Comparison of ENCODE assay signal across 8 cellular contexts in genomic region chr7:150369740-150370501, GRCh38. TPM values are rescaled to one million over a fixed set of nuclear protein-coding genes. Genes with fewer than 3 reads are reported as not detected.
DNase-seq lines count a peak whose midpoint lies in the region; ATAC-seq and TF ChIP-seq lines count a peak whose summit lies in the region.

No MANE protein-coding gene starts in this region.

- H3K4me1 ChIP-seq in SJSA1 (replicated peaks): peaks cover 25% of the 10 kb centered on the region
- peaks cover 32 to 33% of the 10 kb centered on the region in 2 donors for H3K4me1 ChIP-seq in gastrocnemius medialis

- H3K27ac ChIP-seq in SJSA1: peak overlapping the region; percentile 89; the same call in 1 of the 2 replicates
- H3K27ac ChIP-seq in gastrocnemius medialis: peak overlapping the region; percentile 98 to 100 (median 100)

- in situ Hi-C loops in gastrocnemius medialis (cut with MboI; ENCODE audit: low sequenced_read_pairs in 4 of 4): no loop called here

- H3K27me3 ChIP-seq in SJSA1 (replicated peaks) (no peaks in the 10 kb centered on the region), gastrocnemius medialis (no peaks in the 10 kb centered on the region)

- H3K9me3 ChIP-seq in SJSA1 (replicated peaks) (no peaks in the 10 kb centered on the region), gastrocnemius medialis (no peaks in the 10 kb centered on the region)

- DNase-seq in SJSA1 (ENCODE audit: low read depth in 1 of 2, low spot score in 2 of 2) (no peak), fibroblast of pulmonary artery (ENCODE audit: low read depth) (no peak), gastrocnemius medialis (no peak), NOMO-1 treated with DMSO at 0.1 percent for 48 hours (lab: John Stamatoyannopoulos, UW; ENCODE audit: unreplicated experiment) (no peak), NCI-H82 treated with DMSO at 0.1 percent for 48 hours (lab: John Stamatoyannopoulos, UW; ENCODE audit: unreplicated experiment) (no peak), GF-D8 (lab: John Stamatoyannopoulos, UW) (no peak)

- peak; percentile 0 for ATAC-seq in GM18873 (IDR thresholded peaks at IDR 0.05; ENCODE audit: low FRiP score, unreplicated experiment)
- no peak for ATAC-seq in gastrocnemius medialis
- no peak for ATAC-seq in GM19328 (IDR thresholded peaks at IDR 0.05; ENCODE audit: unreplicated experiment)

- intact Hi-C loops in gastrocnemius medialis (cut with DNase I; ENCODE audit: low total_unique reads): loop anchor here (1.0 to 10.0 kb wide), 3 partner anchors 7 to 1485 kb away; partner anchors contain the start of genes EZH2 and SMARCD3

- TF ChIP-seq CTCF in fibroblast of pulmonary artery (IDR thresholded peaks at IDR 0.05; ENCODE audit: low read length, missing control alignments) (no peak), gastrocnemius medialis (IDR thresholded peaks at IDR 0.05 in 4 of 5, conservative IDR thresholded peaks at IDR 0.05 in 1 of 5) (no peak)

- H3K36me3 ChIP-seq in SJSA1: peaks cover 60% of the 10 kb centered on the region
- H3K36me3 ChIP-seq in gastrocnemius medialis: peaks cover 0 to 21% of the 10 kb centered on the region in 2 donors

- peak overlapping the region; percentile 93 for H3K4me3 ChIP-seq in SJSA1
- H3K4me3 ChIP-seq in fibroblast of pulmonary artery (replicated peaks; ENCODE audit: low read depth, low read length): peak overlapping the region; percentile 86
- H3K4me3 ChIP-seq in gastrocnemius medialis: peak overlapping the region; percentile 74 to 87 (median 84)

- TF ChIP-seq POLR2A in gastrocnemius medialis (IDR thresholded peaks at IDR 0.05): no peak

RNA-seq across cellular contexts. Expression of gene REPIN1, which starts 1.3 kb away (rescaled TPM):
- total RNA-seq in SJSA1 (2014; rRNA removed; shearing (Covaris generic)): 55.7 and 62.4 TPM in 2 replicates
- 100 to 1,000 TPM; 115 to 332 (median 159) TPM for total RNA-seq in gastrocnemius medialis

RNA-seq across cellular contexts. Expression of gene ZNF775, which starts 9.2 kb away (rescaled TPM):
- 5.8 and 8.6 TPM in 2 replicates for total RNA-seq in SJSA1 (2014; rRNA removed; shearing (Covaris generic))
- total RNA-seq in gastrocnemius medialis: 1 to 10 TPM; 3.1 to 7.5 (median 3.3) TPM

RNA-seq across cellular contexts. Expression of gene RARRES2, which starts 28.5 kb away (rescaled TPM):
- not detected in 2 replicates for total RNA-seq in SJSA1 (2014; rRNA removed; shearing (Covaris generic))
- total RNA-seq in gastrocnemius medialis: 10 to 100 TPM in 1 of 4 donors, 1 to 10 TPM in 3; 4.7 to 14.3 (median 6.5) TPM

RNA-seq across cellular contexts. Expression of gene ACTR3C, which starts 46.6 kb away (rescaled TPM):
- not detected in 2 replicates for total RNA-seq in SJSA1 (2014; rRNA removed; shearing (Covaris generic))
- total RNA-seq in gastrocnemius medialis: 1 to 10 TPM in 2 of 4 donors, under 1 TPM in 1, not detected in 1; 0.27 to 2.7 (median 1.1) TPM

RNA-seq across cellular contexts. Expression of gene LRRC61, which starts 46.8 kb away (rescaled TPM):
- total RNA-seq in SJSA1 (2014; rRNA removed; shearing (Covaris generic)): not detected in 2 replicates
- 1 to 10 TPM in 3 of 4 donors, under 1 TPM in 1; 0.62 to 6.8 (median 1.9) TPM for total RNA-seq in gastrocnemius medialis
